19 cellular contexts compared by ENCODE assay signal in genomic region chr3:105679951-105680350, GRCh38.
DNase-seq lines count a peak whose midpoint lies in the region; ATAC-seq, FAIRE-seq and TF ChIP-seq lines count a peak whose summit lies in the region.
"Had no signal": no experiment of that assay in that cellular context is flagged by ENCODE, and none has a peak within 500 bp of the region (broad histone marks: within the 10 kb centered on the region; RNA-seq: fewer than 3 reads in every experiment).

No MANE protein-coding gene starts in this region.

- no peaks in the 10 kb centered on the region for H3K27me3 Mint-ChIP-seq in activated naive CD4-positive, alpha-beta T cell treated with anti-CD3 and anti-CD28 coated beads, Interleukin-2, amount 50 U/mL, for 24 hours
- no peaks in the 10 kb centered on the region for H3K27me3 Mint-ChIP-seq in activated naive CD4-positive, alpha-beta T cell treated with anti-CD3 and anti-CD28 coated beads for 36 hours (ENCODE audit: low read depth)
- H3K27me3 Mint-ChIP-seq in activated naive CD8-positive, alpha-beta T cell treated with anti-CD3 and anti-CD28 coated beads, Interleukin-2, amount 50 U/mL, for 24 hours, result no peaks in the 10 kb centered on the region
- H3K27me3 Mint-ChIP-seq: CD4-positive, alpha-beta T cell; IgD-negative memory B cell had no signal

- no peak for TF ChIP-seq CTCF in mucosa of descending colon (IDR thresholded peaks at IDR 0.05)

- DNase-seq in activated naive CD4-positive, alpha-beta T cell treated with anti-CD3 and anti-CD28 coated beads for 36 hours, result no peak
- no peak for DNase-seq in GM19239 (ENCODE audit: insufficient read length, low spot score)
- no peak for DNase-seq in activated naive CD8-positive, alpha-beta T cell treated with anti-CD3 and anti-CD28 coated beads, Interleukin-2, amount 50 U/mL, for 24 hours
- no peak for DNase-seq in mucosa of descending colon
- no peak for DNase-seq in small intestine
- DNase-seq: AML-193; Caco-2; CD4-positive, alpha-beta T cell had no signal

- H3K27me3 ChIP-seq in small intestine (ENCODE audit: control insufficient read depth in 2 of 2, insufficient read depth in 2 of 2, low read length in 2 of 2), result no peaks in the 10 kb centered on the region

- peaks cover 30% of the 10 kb centered on the region for H3K36me3 Mint-ChIP-seq in activated naive CD4-positive, alpha-beta T cell treated with anti-CD3 and anti-CD28 coated beads, Interleukin-2, amount 50 U/mL, for 24 hours
- peaks cover 45% of the 10 kb centered on the region for H3K36me3 Mint-ChIP-seq in activated naive CD4-positive, alpha-beta T cell treated with anti-CD3 and anti-CD28 coated beads for 36 hours (ENCODE audit: low read depth)
- peaks cover 64% of the 10 kb centered on the region for H3K36me3 Mint-ChIP-seq in activated naive CD8-positive, alpha-beta T cell treated with anti-CD3 and anti-CD28 coated beads, Interleukin-2, amount 50 U/mL, for 24 hours (ENCODE audit: low read depth)

- CTCF ChIA-PET in activated naive CD4-positive, alpha-beta T cell treated with anti-CD3 and anti-CD28 coated beads for 36 hours (lab: Charles Lee), result interaction anchor here (0.6 kb wide), 2 partner anchors 140 to 299 kb away, joined by 4 read pairs; no protein-coding TSS in a partner anchor

- intact Hi-C loops in activated naive CD4-positive, alpha-beta T cell treated with anti-CD3 and anti-CD28 coated beads for 36 hours (cut with micrococcal nuclease), result no loop called here
- intact Hi-C loops in mucosa of descending colon (cut with DNase I, micrococcal nuclease), result loop anchor here in 1 of 2 donors (10.0 kb wide), 1 partner anchor 185 kb away; the partner anchor contains the start of gene CBLB

- FAIRE-seq in GM19239 (lab: Jason Lieb, UNC) (peak; percentile 45), small intestine (lab: Jason Lieb, UNC) (no peak)
- FAIRE-seq: A204.1, D721Med, G401.6, GM12891, H1, HepG2 had no signal

- H3K4me3 Mint-ChIP-seq in activated naive CD4-positive, alpha-beta T cell treated with anti-CD3 and anti-CD28 coated beads, Interleukin-2, amount 50 U/mL, for 24 hours, result no peak overlapping the region
- H3K4me3 Mint-ChIP-seq in activated naive CD4-positive, alpha-beta T cell treated with anti-CD3 and anti-CD28 coated beads for 36 hours, result no peak overlapping the region
- H3K4me3 Mint-ChIP-seq in activated naive CD8-positive, alpha-beta T cell treated with anti-CD3 and anti-CD28 coated beads, Interleukin-2, amount 50 U/mL, for 24 hours, result no peak overlapping the region
- H3K4me3 Mint-ChIP-seq: CD4-positive, alpha-beta T cell; IgD-negative memory B cell had no signal

- H3K27ac ChIP-seq in small intestine (ENCODE audit: low read depth in 1 of 2, low read length in 1 of 2), result no peak overlapping the region
- H3K27ac ChIP-seq: C4-2B had no signal

- H3K36me3 ChIP-seq in mucosa of descending colon (ENCODE audit: low read depth) (no peaks in the 10 kb centered on the region), small intestine (ENCODE audit: control insufficient read depth in 2 of 2, insufficient read depth in 2 of 2, low read length in 2 of 2) (peaks cover 4% of the 10 kb centered on the region in 2 donors)
- H3K36me3 ChIP-seq: HAP-1 had no signal

- H3K4me1 ChIP-seq in mucosa of descending colon (ENCODE audit: low read depth) (no peaks in the 10 kb centered on the region), small intestine (ENCODE audit: control insufficient read depth in 2 of 2, insufficient read depth in 1 of 2, low read depth in 1 of 2, low read length in 1 of 2) (no peaks in the 10 kb centered on the region)
- H3K4me1 ChIP-seq: Caco-2 had no signal

- ATAC-seq in activated naive CD8-positive, alpha-beta T cell treated with anti-CD3 and anti-CD28 coated beads, Interleukin-2, amount 50 U/mL, for 24 hours, result no peak
- ATAC-seq in mucosa of descending colon, result peak; percentile 55
- ATAC-seq in GM19452 (IDR thresholded peaks at IDR 0.05; ENCODE audit: unreplicated experiment), result no peak
- ATAC-seq: HepG2 had no signal

- peak overlapping the region; percentile 2 for H3K27ac Mint-ChIP-seq in activated naive CD4-positive, alpha-beta T cell treated with anti-CD3 and anti-CD28 coated beads, Interleukin-2, amount 50 U/mL, for 24 hours
- no peak overlapping the region for H3K27ac Mint-ChIP-seq in activated naive CD4-positive, alpha-beta T cell treated with anti-CD3 and anti-CD28 coated beads for 36 hours
- peak overlapping the region; percentile 59 for H3K27ac Mint-ChIP-seq in activated naive CD8-positive, alpha-beta T cell treated with anti-CD3 and anti-CD28 coated beads, Interleukin-2, amount 50 U/mL, for 24 hours
- H3K27ac Mint-ChIP-seq: CD4-positive, alpha-beta T cell; IgD-negative memory B cell had no signal

- H3K4me1 Mint-ChIP-seq in activated naive CD4-positive, alpha-beta T cell treated with anti-CD3 and anti-CD28 coated beads, Interleukin-2, amount 50 U/mL, for 24 hours, result peaks cover 10% of the 10 kb centered on the region
- peaks cover 14% of the 10 kb centered on the region for H3K4me1 Mint-ChIP-seq in activated naive CD4-positive, alpha-beta T cell treated with anti-CD3 and anti-CD28 coated beads for 36 hours (ENCODE audit: low read depth)
- H3K4me1 Mint-ChIP-seq in activated naive CD8-positive, alpha-beta T cell treated with anti-CD3 and anti-CD28 coated beads, Interleukin-2, amount 50 U/mL, for 24 hours, result peaks cover 28% of the 10 kb centered on the region

- WGBS in small intestine, 3 donors, result 79 to 84% (median 84%) methylated on average over 2 of the region's 2 CpGs

- H3K4me3 ChIP-seq in mucosa of descending colon (no peak overlapping the region), small intestine (ENCODE audit: low read depth in 1 of 2, low read length in 2 of 2) (no peak overlapping the region)
- H3K4me3 ChIP-seq: HAP-1 had no signal

- no peaks in the 10 kb centered on the region for H3K9me3 ChIP-seq in mucosa of descending colon
- no peaks in the 10 kb centered on the region for H3K9me3 ChIP-seq in small intestine (ENCODE audit: control insufficient read depth, low read depth)
- H3K9me3 ChIP-seq: Caco-2, HAP-1 had no signal

- H3K9me3 Mint-ChIP-seq in activated naive CD4-positive, alpha-beta T cell treated with anti-CD3 and anti-CD28 coated beads, Interleukin-2, amount 50 U/mL, for 24 hours, result no peaks in the 10 kb centered on the region
- H3K9me3 Mint-ChIP-seq in activated naive CD4-positive, alpha-beta T cell treated with anti-CD3 and anti-CD28 coated beads for 36 hours, result no peaks in the 10 kb centered on the region
- peaks cover 4% of the 10 kb centered on the region for H3K9me3 Mint-ChIP-seq in activated naive CD8-positive, alpha-beta T cell treated with anti-CD3 and anti-CD28 coated beads, Interleukin-2, amount 50 U/mL, for 24 hours
- H3K9me3 Mint-ChIP-seq: CD4-positive, alpha-beta T cell; IgD-negative memory B cell had no signal
